ENCODE assay signal across 8 cellular contexts in genomic region chr1:11784993-11785769, GRCh38. TPM values are rescaled to one million over a fixed set of nuclear protein-coding genes. Genes with fewer than 3 reads are reported as not detected.
DNase-seq lines count a peak whose midpoint lies in the region; ATAC-seq lines count a peak whose summit lies in the region.

No MANE protein-coding gene starts in this region.

- H3K36me3 Mint-ChIP-seq in T-helper 2 cell treated with Interferon-gamma antibody and Interleukin-4, amounts not matched to agents 5 μg/mL and 100 μg/mL, for 36 hours (ENCODE audit: low read depth) = peaks cover under 1% of the 10 kb centered on the region

- peaks cover 2% of the 10 kb centered on the region for H3K27me3 Mint-ChIP-seq in T-helper 2 cell treated with Interferon-gamma antibody and Interleukin-4, amounts not matched to agents 5 μg/mL and 100 μg/mL, for 36 hours (ENCODE audit: low read depth)

- H3K4me3 Mint-ChIP-seq in T-helper 2 cell treated with Interferon-gamma antibody and Interleukin-4, amounts not matched to agents 5 μg/mL and 100 μg/mL, for 36 hours = no peak overlapping the region

- ATAC-seq in HG03196 (IDR thresholded peaks at IDR 0.05; ENCODE audit: unreplicated experiment) = peak; percentile 44
- ATAC-seq in HG03378 (IDR thresholded peaks at IDR 0.05; ENCODE audit: unreplicated experiment) = no peak

- H3K4me1 Mint-ChIP-seq in T-helper 2 cell treated with Interferon-gamma antibody and Interleukin-4, amounts not matched to agents 5 μg/mL and 100 μg/mL, for 36 hours (ENCODE audit: low read depth) = no peaks in the 10 kb centered on the region

- no peak overlapping the region for H3K27ac Mint-ChIP-seq in T-helper 2 cell treated with Interferon-gamma antibody and Interleukin-4, amounts not matched to agents 5 μg/mL and 100 μg/mL, for 36 hours

- no peaks in the 10 kb centered on the region for H3K9me3 Mint-ChIP-seq in T-helper 2 cell treated with Interferon-gamma antibody and Interleukin-4, amounts not matched to agents 5 μg/mL and 100 μg/mL, for 36 hours

- DNase-seq in Daoy (ENCODE audit: low read depth) (peak; percentile 61), cerebellum (ENCODE audit: low spot score) (peak; percentile 66), kidney tubule cell (ENCODE audit: low spot score) (peak; percentile 81), NCI-H2171 treated with DMSO at 0.1 percent for 48 hours (lab: John Stamatoyannopoulos, UW) (no peak)
- peak; percentile 37 for DNase-seq in T-helper 2 cell treated with Interferon-gamma antibody and Interleukin-4, amounts not matched to agents 5 μg/mL and 100 μg/mL, for 36 hours (ENCODE audit: low spot score)
- peak; percentile 15 for DNase-seq in stimulated activated CD4-positive, alpha-beta T cell treated with anti-CD3 and anti-CD28 coated beads, Interleukin-2, amount 100 ng/mL, for 4 hours (ENCODE audit: low read depth)

RNA-seq across cellular contexts. Expression of gene MTHFR, which starts 20.6 kb away (rescaled TPM):
- 4.7 and 8.6 TPM in 2 replicates for total RNA-seq in Daoy (2014; rRNA removed; shearing (Covaris generic))
- 29.6 TPM for total RNA-seq in cerebellum

RNA-seq across cellular contexts. Expression of gene CLCN6, which starts 20.8 kb away (rescaled TPM):
- total RNA-seq in Daoy (2014; rRNA removed; shearing (Covaris generic)) = 12.4 TPM in 2 replicates
- 19.9 TPM for total RNA-seq in cerebellum

RNA-seq across cellular contexts. Expression of gene C1orf167, which starts 23.2 kb away (rescaled TPM):
- not detected in 2 replicates for total RNA-seq in Daoy (2014; rRNA removed; shearing (Covaris generic))
- not detected for total RNA-seq in cerebellum

RNA-seq across cellular contexts. Expression of gene AGTRAP, which starts 49.2 kb away (rescaled TPM):
- 42.4 and 42.9 TPM in 2 replicates for total RNA-seq in Daoy (2014; rRNA removed; shearing (Covaris generic))
- total RNA-seq in cerebellum = 7.7 TPM
